18 cellular contexts compared by ENCODE assay signal in the genomic region with DNA sequence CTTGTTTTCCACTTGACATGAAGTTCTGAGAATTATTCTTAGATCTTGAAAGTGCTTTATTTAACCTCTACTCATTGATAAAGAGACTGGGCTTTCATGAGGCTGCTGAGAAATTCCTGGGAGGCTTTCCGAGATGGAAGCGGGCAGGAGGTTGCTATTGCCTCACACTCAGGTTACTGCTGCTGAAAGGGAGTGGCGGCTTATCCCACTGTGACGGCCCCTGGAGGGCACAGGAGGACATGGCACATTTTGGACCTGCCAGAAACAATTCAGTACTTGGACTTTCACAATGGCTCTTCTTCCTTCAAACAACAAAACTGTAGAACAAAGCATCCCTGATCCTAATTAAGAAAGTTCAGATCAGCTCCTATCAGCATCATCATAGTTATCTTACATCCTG. TPM values are rescaled to one million over a fixed set of nuclear protein-coding genes. Genes with fewer than 3 reads are reported as not detected.
DNase-seq lines count a peak whose midpoint lies in the region; ATAC-seq and TF ChIP-seq lines count a peak whose summit lies in the region.
"Had no signal": no experiment of that assay in that cellular context is flagged by ENCODE, and none has a peak within 500 bp of the region (broad histone marks: within the 10 kb centered on the region; RNA-seq: fewer than 3 reads in every experiment).

No MANE protein-coding gene starts in this region.

- no peaks in the 10 kb centered on the region for H3K27me3 Mint-ChIP-seq in endothelial cell (ENCODE audit: unreplicated experiment)
- H3K27me3 Mint-ChIP-seq in activated T-cell treated with anti-CD3 and anti-CD28 coated beads, Interleukin-2, amount 50 U/mL, for 72 hours (ENCODE audit: low read depth) = peaks cover 8% of the 10 kb centered on the region

- peak; percentile 21; the same call in 1 of the 2 replicates for TF ChIP-seq CTCF in 22Rv1 (IDR thresholded peaks at IDR 0.05)
- TF ChIP-seq CTCF in endothelial cell (IDR thresholded peaks at IDR 0.05; ENCODE audit: unreplicated experiment) = peak; percentile 31
- TF ChIP-seq CTCF in kidney epithelial cell (IDR thresholded peaks at IDR 0.05; ENCODE audit: insufficient read depth, low read length, poor library complexity, severe bottlenecking) = peak; percentile 36

- H3K27me3 ChIP-seq in kidney epithelial cell (ENCODE audit: control insufficient read depth, insufficient read depth, low read length) = no peaks in the 10 kb centered on the region
- H3K27me3 ChIP-seq: cardiac muscle cell, uterus had no signal

- H3K4me3 ChIP-seq in kidney epithelial cell (ENCODE audit: low read depth, low read length) = no peak overlapping the region
- H3K4me3 ChIP-seq: cardiac muscle cell, uterus had no signal

- no peak for ATAC-seq in HG03135 (IDR thresholded peaks at IDR 0.05; ENCODE audit: unreplicated experiment)
- ATAC-seq in activated T-cell treated with anti-CD3 and anti-CD28 coated beads, Interleukin-2, amount 50 U/mL, for 72 hours (replicated peaks in 1 of 2) = no peak
- ATAC-seq: natural killer cell treated with Interleukin-12 subunit alpha and Interleukin-12 subunit beta and Interleukin-15 and Interleukin-18, amount 100 ng/mL, for 72 hours had no signal

- no peaks in the 10 kb centered on the region for H3K36me3 ChIP-seq in kidney epithelial cell (ENCODE audit: control insufficient read depth, insufficient read depth, low read length)
- H3K36me3 ChIP-seq: cardiac muscle cell, uterus had no signal

- no peaks in the 10 kb centered on the region for H3K9me3 Mint-ChIP-seq in endothelial cell (ENCODE audit: unreplicated experiment)
- H3K9me3 Mint-ChIP-seq in activated T-cell treated with anti-CD3 and anti-CD28 coated beads, Interleukin-2, amount 50 U/mL, for 72 hours = no peaks in the 10 kb centered on the region
- H3K9me3 Mint-ChIP-seq: HFFc6; IgD-negative memory B cell; natural killer cell treated with Interleukin-12 subunit alpha and Interleukin-12 subunit beta and Interleukin-15 and Interleukin-18, amount 100 ng/mL, for 72 hours had no signal

- H3K36me3 Mint-ChIP-seq in endothelial cell (ENCODE audit: low read depth, unreplicated experiment) = no peaks in the 10 kb centered on the region
- no peaks in the 10 kb centered on the region for H3K36me3 Mint-ChIP-seq in activated T-cell treated with anti-CD3 and anti-CD28 coated beads, Interleukin-2, amount 50 U/mL, for 72 hours (ENCODE audit: insufficient read depth in 2 of 2)
- H3K36me3 Mint-ChIP-seq: IgD-negative memory B cell; natural killer cell treated with Interleukin-12 subunit alpha and Interleukin-12 subunit beta and Interleukin-15 and Interleukin-18, amount 100 ng/mL, for 72 hours had no signal

- no peak overlapping the region for H3K4me3 Mint-ChIP-seq in endothelial cell (ENCODE audit: unreplicated experiment)
- H3K4me3 Mint-ChIP-seq in activated T-cell treated with anti-CD3 and anti-CD28 coated beads, Interleukin-2, amount 50 U/mL, for 72 hours = no peak overlapping the region
- H3K4me3 Mint-ChIP-seq: HFFc6; IgD-negative memory B cell; natural killer cell treated with Interleukin-12 subunit alpha and Interleukin-12 subunit beta and Interleukin-15 and Interleukin-18, amount 100 ng/mL, for 72 hours had no signal

- DNase-seq in HT-29 (ENCODE audit: low spot score) (peak; percentile 27), endothelial cell (ENCODE audit: low spot score) (peak; percentile 30), kidney epithelial cell (ENCODE audit: low read depth) (no peak), NCI-H2081 treated with DMSO at 0.1 percent for 48 hours (lab: John Stamatoyannopoulos, UW) (no peak)
- DNase-seq in activated T-cell treated with anti-CD3 and anti-CD28 coated beads, Interleukin-2, amount 50 U/mL, for 72 hours = no peak
- DNase-seq in activated CD4-positive, CD25-positive, alpha-beta regulatory T cell (lab: John Stamatoyannopoulos, UW) = no peak
- DNase-seq: activated CD4-positive, alpha-beta T cell treated with anti-CD3 and anti-CD28 coated beads, Interleukin-2, amount 50 U/mL, for 48 hours; activated gamma-delta T cell treated with Interleukin-2 at 50 U/mL for 16 hours; HFFc6; NCI-H1694; NK-92 treated with Interleukin-12 subunit alpha and Interleukin-12 subunit beta, amount 100 ng/mL, for 24 hours; stimulated activated CD4-positive, alpha-beta T cell treated with anti-CD3 and anti-CD28 coated beads, Interleukin-12 subunit alpha, Interleukin-12 subunit beta, amount 100 ng/mL, for 4 hours; uterus had no signal

- no peak overlapping the region for H3K27ac ChIP-seq in 22Rv1
- H3K27ac ChIP-seq: cardiac muscle cell, uterus had no signal

- H3K27ac Mint-ChIP-seq in endothelial cell (ENCODE audit: unreplicated experiment) = no peak overlapping the region
- H3K27ac Mint-ChIP-seq in activated T-cell treated with anti-CD3 and anti-CD28 coated beads, Interleukin-2, amount 50 U/mL, for 72 hours = no peak overlapping the region
- H3K27ac Mint-ChIP-seq: HFFc6; IgD-negative memory B cell; natural killer cell treated with Interleukin-12 subunit alpha and Interleukin-12 subunit beta and Interleukin-15 and Interleukin-18, amount 100 ng/mL, for 72 hours had no signal

- no peaks in the 10 kb centered on the region for H3K4me1 Mint-ChIP-seq in endothelial cell (ENCODE audit: unreplicated experiment)
- no peaks in the 10 kb centered on the region for H3K4me1 Mint-ChIP-seq in activated T-cell treated with anti-CD3 and anti-CD28 coated beads, Interleukin-2, amount 50 U/mL, for 72 hours (ENCODE audit: low read depth)
- H3K4me1 Mint-ChIP-seq: IgD-negative memory B cell had no signal

RNA-seq across cellular contexts. Expression of a gene that starts 16.2 kb away (rescaled TPM):
- total RNA-seq in HT-29 (2014; rRNA removed; shearing (Covaris generic)) = not detected in 2 replicates
- total RNA-seq in endothelial cell (ENCODE audit: unreplicated experiment) = 12.5 TPM
- 6.1 and 9.5 TPM in 2 replicates for total RNA-seq in kidney epithelial cell
- total RNA-seq in activated T-cell treated with anti-CD3 and anti-CD28 coated beads, Interleukin-2, amount 50 U/mL, for 72 hours = under 1 TPM in 1 of 2 donors, not detected in 1; 0.05 TPM
- total RNA-seq: HFFc6; natural killer cell treated with Interleukin-12 subunit alpha and Interleukin-12 subunit beta and Interleukin-15 and Interleukin-18, amount 100 ng/mL, for 72 hours had no signal

Comparison
In these comparisons a context has a peak if more than half of its experiments do, and no peak if none do; other contexts are left out.
1. DNase-seq: peak in HT-29 (single experiment) and endothelial cell (single experiment); none in kidney epithelial cell (single experiment), NCI-H2081 treated with DMSO at 0.1 percent for 48 hours (single experiment), activated T-cell treated with anti-CD3 and anti-CD28 coated beads, Interleukin-2, amount 50 U/mL, for 72 hours (0 of 2) and activated CD4-positive, CD25-positive, alpha-beta regulatory T cell (0 of 4).
2. Peak in every context shown above with its lines, with median percentiles within 50 percentile points of each other: CTCF ChIP-seq.